ENCODE assay signal across 1 cellular context in genomic region chr7:45885264-45885882, GRCh38.
TF ChIP-seq lines count a peak whose summit lies in the region.

No MANE protein-coding gene starts in this region.

TF ChIP-seq in A549, 52 proteins besides CTCF, POLR2A, EP300 and RAD21 (continued from another document):
- no peak for TF ChIP-seq RCOR1 (IDR thresholded peaks at IDR 0.05; ENCODE audit: low read depth, low read length)
- TF ChIP-seq CHD2 (IDR thresholded peaks at IDR 0.05; ENCODE audit: low read length, partially characterized antibody), result no peak
- TF ChIP-seq JUNB (IDR thresholded peaks at IDR 0.05), result peak; percentile 64; the same call in 1 of the 2 replicates
- TF ChIP-seq HOXB5 (CRISPR knock-in tag; IDR thresholded peaks at IDR 0.05), result no peak
- TF ChIP-seq ZFP36 (IDR thresholded peaks at IDR 0.05; ENCODE audit: borderline replicate concordance, partially characterized antibody), result no peak
- TF ChIP-seq KDM5A (IDR thresholded peaks at IDR 0.05), result no peak
- no peak for TF ChIP-seq POLR2AphosphoS2 (conservative IDR thresholded peaks at IDR 0.05; ENCODE audit: low read length)
- TF ChIP-seq MAZ (IDR thresholded peaks at IDR 0.05; ENCODE audit: borderline replicate concordance, low read depth, low read length), result no peak
- TF ChIP-seq ELK1 (IDR thresholded peaks at IDR 0.05; ENCODE audit: low read depth, low read length), result no peak
- no peak for TF ChIP-seq REST (IDR thresholded peaks at IDR 0.05)
- TF ChIP-seq SREBF2 (IDR thresholded peaks at IDR 0.05), result no peak
- TF ChIP-seq MAFK (IDR thresholded peaks at IDR 0.05; ENCODE audit: partially characterized antibody), result no peak
- TF ChIP-seq EHF (CRISPR knock-in tag; IDR thresholded peaks at IDR 0.05), result no peak
- TF ChIP-seq FOSL2 (IDR thresholded peaks at IDR 0.05), result no peak
- TF ChIP-seq FOSL2 (CRISPR knock-in tag; IDR thresholded peaks at IDR 0.05), result peak; percentile 28; the same call in 1 of the 2 replicates
- TF ChIP-seq CBX2 (IDR thresholded peaks at IDR 0.05; ENCODE audit: borderline replicate concordance, low read depth), result no peak
- no peak for TF ChIP-seq BHLHE40 (IDR thresholded peaks at IDR 0.05; ENCODE audit: low read depth, low read length)
- no peak for TF ChIP-seq EHMT2 (IDR thresholded peaks at IDR 0.05; ENCODE audit: low read depth)
- no peak for TF ChIP-seq CHD4 (IDR thresholded peaks at IDR 0.05; ENCODE audit: borderline replicate concordance)
- no peak for TF ChIP-seq RARB (CRISPR knock-in tag; IDR thresholded peaks at IDR 0.05)
- no peak for TF ChIP-seq ESRRA (IDR thresholded peaks at IDR 0.05; ENCODE audit: borderline replicate concordance, low read length)
- no peak for TF ChIP-seq E2F6 (IDR thresholded peaks at IDR 0.05; ENCODE audit: borderline replicate concordance, low read depth)
- TF ChIP-seq SMC3 (IDR thresholded peaks at IDR 0.05), result no peak
- TF ChIP-seq NPAS2 (CRISPR knock-in tag; IDR thresholded peaks at IDR 0.05; ENCODE audit: borderline replicate concordance), result no peak
- TF ChIP-seq TFCP2L1 (CRISPR knock-in tag; IDR thresholded peaks at IDR 0.05), result no peak
- TF ChIP-seq NR3C1 (IDR thresholded peaks at IDR 0.05), result no peak
- no peak for TF ChIP-seq HOXA7 (CRISPR knock-in tag; IDR thresholded peaks at IDR 0.05)
- no peak for TF ChIP-seq RNF2 (IDR thresholded peaks at IDR 0.05; ENCODE audit: borderline replicate concordance, low read depth)
- no peak for TF ChIP-seq HMGXB4 (CRISPR knock-in tag; IDR thresholded peaks at IDR 0.05; ENCODE audit: borderline replicate concordance)
- TF ChIP-seq ZSCAN20 (CRISPR knock-in tag; IDR thresholded peaks at IDR 0.05), result no peak
- no peak for TF ChIP-seq NFE2L2 (conservative IDR thresholded peaks at IDR 0.05; ENCODE audit: low read length)
- no peak for TF ChIP-seq CBX8 (IDR thresholded peaks at IDR 0.05)
- no peak for TF ChIP-seq FOXS1 (CRISPR knock-in tag; IDR thresholded peaks at IDR 0.05)
- TF ChIP-seq GATA3 (IDR thresholded peaks at IDR 0.05; ENCODE audit: borderline replicate concordance), result peak; percentile 51
- no peak for TF ChIP-seq HDAC2 (IDR thresholded peaks at IDR 0.05)
- no peak for TF ChIP-seq KDM1A (IDR thresholded peaks at IDR 0.05; ENCODE audit: low read depth)
- TF ChIP-seq ATOH8 (CRISPR knock-in tag; IDR thresholded peaks at IDR 0.05; ENCODE audit: low read depth), result no peak
- TF ChIP-seq MAX (IDR thresholded peaks at IDR 0.05), result peak; percentile 37; the same call in 1 of the 2 replicates
- no peak for TF ChIP-seq RFX5 (IDR thresholded peaks at IDR 0.05)
- TF ChIP-seq PHF8 (IDR thresholded peaks at IDR 0.05; ENCODE audit: borderline replicate concordance, low read depth), result no peak
